1 cellular context compared by ENCODE assay signal in genomic region chr2:171159326-171160118, GRCh38.
TF ChIP-seq lines count a peak whose summit lies in the region.

No MANE protein-coding gene starts in this region.

TF ChIP-seq in GM12878, 131 proteins besides CTCF, POLR2A, EP300 and RAD21 (continued from another document):
- TF ChIP-seq ESRRA (IDR thresholded peaks at IDR 0.05; ENCODE audit: low read length) (no peak), ZNF274 (IDR thresholded peaks at IDR 0.05; ENCODE audit: insufficient read depth, insufficient read length) (no peak), NR2C1 (IDR thresholded peaks at IDR 0.05) (no peak), NR2F1 (conservative IDR thresholded peaks at IDR 0.05) (peak; percentile 60; the same call in 1 of the 2 replicates), NR2C2 (IDR thresholded peaks at IDR 0.05; ENCODE audit: borderline replicate concordance, control insufficient read depth, insufficient read length, low read depth) (no peak), FOXM1 (IDR thresholded peaks at IDR 0.05; ENCODE audit: low read depth, low read length) (no peak; the same call in 1 of the 2 replicates), MXI1 (IDR thresholded peaks at IDR 0.05; ENCODE audit: low read depth, low read length) (peak; percentile 11; the same call in 1 of the 2 replicates), NKRF (conservative IDR thresholded peaks at IDR 0.05) (peak; percentile 65), EGR1 (IDR thresholded peaks at IDR 0.05; ENCODE audit: borderline replicate concordance in 1 of 2, low read depth in 2 of 2, low read length in 2 of 2) (no peak), CREB1 (IDR thresholded peaks at IDR 0.05; ENCODE audit: low read depth) (0 out of 2 replicates have a peak, but pooled peaks have one; percentile 6), TCF7 (IDR thresholded peaks at IDR 0.05; ENCODE audit: borderline replicate concordance) (no peak), SMAD5 (IDR thresholded peaks at IDR 0.05; ENCODE audit: low read depth) (0 out of 2 replicates have a peak, but pooled peaks have one; percentile 12), CBFB (IDR thresholded peaks at IDR 0.05; ENCODE audit: low read depth) (0 out of 2 replicates have a peak, but pooled peaks have one; percentile 39), SMC3 (IDR thresholded peaks at IDR 0.05; ENCODE audit: borderline replicate concordance, low read length) (peak; percentile 42; the same call in 1 of the 2 replicates), MTA2 (IDR thresholded peaks at IDR 0.05; ENCODE audit: low read depth) (0 out of 2 replicates have a peak, but pooled peaks have one; percentile 27), SMARCA5 (IDR thresholded peaks at IDR 0.05) (peak; percentile 50; the same call in 1 of the 2 replicates), ZSCAN29 (IDR thresholded peaks at IDR 0.05) (no peak), RUNX3 (IDR thresholded peaks at IDR 0.05; ENCODE audit: low read length) (peak; percentile 39; the same call in 1 of the 2 replicates), ZNF207 (IDR thresholded peaks at IDR 0.05; ENCODE audit: borderline replicate concordance) (peak; percentile 39; the same call in 1 of the 2 replicates), KAT2A (conservative IDR thresholded peaks at IDR 0.05; ENCODE audit: control insufficient read depth, low read depth, low read length) (no peak), YY1 (IDR thresholded peaks at IDR 0.05; ENCODE audit: low read depth, low read length) (no peak), ZBED1 (IDR thresholded peaks at IDR 0.05; ENCODE audit: borderline replicate concordance) (no peak), NBN (IDR thresholded peaks at IDR 0.05) (0 out of 2 replicates have a peak, but pooled peaks have one; percentile 56), IKZF2 (IDR thresholded peaks at IDR 0.05) (peak in 1 of 2 experiments; percentile 30; a peak in 1 of 4 replicates), POLR2AphosphoS5 (IDR thresholded peaks at IDR 0.05; ENCODE audit: low read length) (peak; percentile 75), ZZZ3 (IDR thresholded peaks at IDR 0.05; ENCODE audit: control insufficient read depth, insufficient read length, low read depth) (no peak)
- TF ChIP-seq, protein P1, sequence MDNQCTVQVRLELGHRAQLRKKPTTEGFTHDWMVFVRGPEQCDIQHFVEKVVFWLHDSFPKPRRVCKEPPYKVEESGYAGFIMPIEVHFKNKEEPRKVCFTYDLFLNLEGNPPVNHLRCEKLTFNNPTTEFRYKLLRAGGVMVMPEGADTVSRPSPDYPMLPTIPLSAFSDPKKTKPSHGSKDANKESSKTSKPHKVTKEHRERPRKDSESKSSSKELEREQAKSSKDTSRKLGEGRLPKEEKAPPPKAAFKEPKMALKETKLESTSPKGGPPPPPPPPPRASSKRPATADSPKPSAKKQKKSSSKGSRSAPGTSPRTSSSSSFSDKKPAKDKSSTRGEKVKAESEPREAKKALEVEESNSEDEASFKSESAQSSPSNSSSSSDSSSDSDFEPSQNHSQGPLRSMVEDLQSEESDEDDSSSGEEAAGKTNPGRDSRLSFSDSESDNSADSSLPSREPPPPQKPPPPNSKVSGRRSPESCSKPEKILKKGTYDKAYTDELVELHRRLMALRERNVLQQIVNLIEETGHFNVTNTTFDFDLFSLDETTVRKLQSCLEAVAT (IDR thresholded peaks at IDR 0.05): peak; percentile 78
